1 cellular context compared by ENCODE assay signal in genomic region chr13:33174980-33175379, GRCh38.
TF ChIP-seq lines count a peak whose summit lies in the region.

No MANE protein-coding gene starts in this region.

TF ChIP-seq in IMR-90, 13 proteins besides CTCF, POLR2A, EP300 and RAD21 (continued from another document):
- TF ChIP-seq MAFK (IDR thresholded peaks at IDR 0.05; ENCODE audit: low read depth, low read length), result no peak
- TF ChIP-seq MAZ (IDR thresholded peaks at IDR 0.05; ENCODE audit: borderline replicate concordance, low read depth, low read length), result no peak
- no peak for TF ChIP-seq CEBPB (IDR thresholded peaks at IDR 0.05; ENCODE audit: low read depth, low read length)
- no peak for TF ChIP-seq RCOR1 (IDR thresholded peaks at IDR 0.05; ENCODE audit: insufficient replicate concordance, low read length)
- no peak for TF ChIP-seq MXI1 (IDR thresholded peaks at IDR 0.05; ENCODE audit: borderline replicate concordance, low read depth, low read length)
- TF ChIP-seq CHD1 (IDR thresholded peaks at IDR 0.05; ENCODE audit: low read depth, low read length), result no peak
- no peak for TF ChIP-seq FOS (IDR thresholded peaks at IDR 0.05; ENCODE audit: low read depth, low read length)
- TF ChIP-seq USF2 (IDR thresholded peaks at IDR 0.05; ENCODE audit: low read depth, low read length), result no peak
- TF ChIP-seq NFE2L2 (IDR thresholded peaks at IDR 0.05; ENCODE audit: low read depth, low read length), result no peak
- TF ChIP-seq BHLHE40 (IDR thresholded peaks at IDR 0.05; ENCODE audit: low read depth, low read length), result no peak
